ENCODE assay signal across 13 cellular contexts in genomic region chr5:172891716-172892421, GRCh38. TPM values are rescaled to one million over a fixed set of nuclear protein-coding genes. Genes with fewer than 3 reads are reported as not detected.
DNase-seq lines count a peak whose midpoint lies in the region; ATAC-seq and TF ChIP-seq lines count a peak whose summit lies in the region.
"Had no signal": no experiment of that assay in that cellular context is flagged by ENCODE, and none has a peak within 500 bp of the region (broad histone marks: within the 10 kb centered on the region; RNA-seq: fewer than 3 reads in every experiment).

No MANE protein-coding gene starts in this region.

- DNase-seq in coronary artery (ENCODE audit: low spot score) (peak; percentile 95), left colon (no peak), sciatic nerve (ENCODE audit: low spot score) (no peak), CD14-positive monocyte (ENCODE audit: low spot score) (no peak)
- no peak for DNase-seq in activated effector memory CD4-positive, alpha-beta T cell treated with anti-CD3 and anti-CD28 coated beads, Interleukin-2, amount 50 U/mL, for 16 hours
- no peak for DNase-seq in activated T-cell treated with anti-CD3 and anti-CD28 coated beads, Interleukin-2, amount 50 U/mL, for 1 hour
- DNase-seq: activated T-cell treated with anti-CD3 and anti-CD28 coated beads, Interleukin-2, amount 50 U/mL, for 24 hours; AML-193; NCI-H2107; OCI-M1 had no signal

- no peak overlapping the region for H3K4me3 Mint-ChIP-seq in CD14-positive monocyte
- H3K4me3 Mint-ChIP-seq: activated T-cell treated with anti-CD3 and anti-CD28 coated beads, Interleukin-2, amount 50 U/mL, for 24 hours; central memory CD8-positive, alpha-beta T cell had no signal

- no peak overlapping the region for H3K4me2 ChIP-seq in BLaER1

- peaks cover 24% of the 10 kb centered on the region; the same call in 1 of the 2 replicates for H3K4me1 ChIP-seq in BLaER1

- no peak overlapping the region for H3K9ac ChIP-seq in BLaER1

- H3K36me3 Mint-ChIP-seq in CD14-positive monocyte: peaks cover 48 to 51% of the 10 kb centered on the region in 2 donors

- H3K27ac ChIP-seq in BLaER1 (0 out of 2 replicates have a peak overlapping the region, but pooled peaks have one; percentile 12), coronary artery (peak overlapping the region; percentile 94)

- H3K4me1 Mint-ChIP-seq in CD14-positive monocyte: peaks cover 18% of the 10 kb centered on the region

- no peaks in the 10 kb centered on the region for H3K27me3 ChIP-seq in BLaER1

- peaks cover 0 to 4% (median 2%) of the 10 kb centered on the region in 3 donors for H3K27me3 Mint-ChIP-seq in CD14-positive monocyte (ENCODE audit: low read depth in 3 of 3)
- H3K27me3 Mint-ChIP-seq: activated T-cell treated with anti-CD3 and anti-CD28 coated beads, Interleukin-2, amount 50 U/mL, for 24 hours; central memory CD8-positive, alpha-beta T cell had no signal

- no peaks in the 10 kb centered on the region for H3K9me3 ChIP-seq in BLaER1

- no peak for TF ChIP-seq CTCF in coronary artery (IDR thresholded peaks at IDR 0.05)
- TF ChIP-seq CTCF in CD14-positive monocyte (IDR thresholded peaks at IDR 0.05): no peak

- peak overlapping the region in 3 of 7 donors; percentile 33 to 67 (median 54) for H3K27ac Mint-ChIP-seq in CD14-positive monocyte
- H3K27ac Mint-ChIP-seq: activated T-cell treated with anti-CD3 and anti-CD28 coated beads, Interleukin-2, amount 50 U/mL, for 24 hours had no signal

- peaks cover 96% of the 10 kb centered on the region for H4K20me1 ChIP-seq in BLaER1

- peaks cover 95% of the 10 kb centered on the region for H3K36me3 ChIP-seq in BLaER1

- peaks cover 0 to 2% (median 0%) of the 10 kb centered on the region in 7 donors for H3K9me3 Mint-ChIP-seq in CD14-positive monocyte
- H3K9me3 Mint-ChIP-seq: activated T-cell treated with anti-CD3 and anti-CD28 coated beads, Interleukin-2, amount 50 U/mL, for 24 hours; central memory CD8-positive, alpha-beta T cell had no signal

- H3K4me3 ChIP-seq in BLaER1: no peak overlapping the region
- H3K4me3 ChIP-seq in coronary artery: no peak overlapping the region

- ATAC-seq in left colon: peak; percentile 9
- ATAC-seq in sciatic nerve: peak; percentile 68
- ATAC-seq in HG03521 (IDR thresholded peaks at IDR 0.05; ENCODE audit: unreplicated experiment): no peak

- intact Hi-C loops in left colon (cut with DNase I, micrococcal nuclease): no loop called here
- intact Hi-C loops in sciatic nerve (cut with DNase I): no loop called here
- intact Hi-C loops in CD14-positive monocyte (cut with micrococcal nuclease): no loop called here

RNA-seq across cellular contexts. Expression of gene ERGIC1, which starts 57.8 kb away (rescaled TPM):
- total RNA-seq in left colon (100 to 1,000 TPM; 201 to 223 TPM), sciatic nerve (87.3 TPM)
- 10 to 100 TPM; 28.3 to 34.1 TPM for polyA plus RNA-seq in CD14-positive monocyte
